Comparison of ENCODE assay signal across 1 cellular context in the genomic region with DNA sequence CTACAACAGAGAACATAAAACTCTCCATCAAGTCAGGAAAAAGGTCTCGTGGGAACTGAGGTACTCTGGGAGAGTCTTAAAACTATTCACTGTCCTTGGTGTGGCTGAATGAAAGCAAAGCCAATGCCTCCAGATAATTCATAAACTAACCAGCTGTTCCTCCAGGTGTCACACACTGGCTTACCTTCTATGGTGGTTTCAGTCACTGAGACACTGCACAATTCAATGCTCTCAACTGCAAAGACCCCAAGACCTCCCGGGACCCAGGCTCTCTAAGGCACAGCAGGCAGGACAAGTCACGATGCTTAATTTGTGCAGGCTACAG.
TF ChIP-seq lines count a peak whose summit lies in the region.

No MANE protein-coding gene starts in this region.

TF ChIP-seq in GM23338, 12 proteins besides CTCF, POLR2A, EP300 and RAD21 (continued from another document):
- TF ChIP-seq, protein P1, sequence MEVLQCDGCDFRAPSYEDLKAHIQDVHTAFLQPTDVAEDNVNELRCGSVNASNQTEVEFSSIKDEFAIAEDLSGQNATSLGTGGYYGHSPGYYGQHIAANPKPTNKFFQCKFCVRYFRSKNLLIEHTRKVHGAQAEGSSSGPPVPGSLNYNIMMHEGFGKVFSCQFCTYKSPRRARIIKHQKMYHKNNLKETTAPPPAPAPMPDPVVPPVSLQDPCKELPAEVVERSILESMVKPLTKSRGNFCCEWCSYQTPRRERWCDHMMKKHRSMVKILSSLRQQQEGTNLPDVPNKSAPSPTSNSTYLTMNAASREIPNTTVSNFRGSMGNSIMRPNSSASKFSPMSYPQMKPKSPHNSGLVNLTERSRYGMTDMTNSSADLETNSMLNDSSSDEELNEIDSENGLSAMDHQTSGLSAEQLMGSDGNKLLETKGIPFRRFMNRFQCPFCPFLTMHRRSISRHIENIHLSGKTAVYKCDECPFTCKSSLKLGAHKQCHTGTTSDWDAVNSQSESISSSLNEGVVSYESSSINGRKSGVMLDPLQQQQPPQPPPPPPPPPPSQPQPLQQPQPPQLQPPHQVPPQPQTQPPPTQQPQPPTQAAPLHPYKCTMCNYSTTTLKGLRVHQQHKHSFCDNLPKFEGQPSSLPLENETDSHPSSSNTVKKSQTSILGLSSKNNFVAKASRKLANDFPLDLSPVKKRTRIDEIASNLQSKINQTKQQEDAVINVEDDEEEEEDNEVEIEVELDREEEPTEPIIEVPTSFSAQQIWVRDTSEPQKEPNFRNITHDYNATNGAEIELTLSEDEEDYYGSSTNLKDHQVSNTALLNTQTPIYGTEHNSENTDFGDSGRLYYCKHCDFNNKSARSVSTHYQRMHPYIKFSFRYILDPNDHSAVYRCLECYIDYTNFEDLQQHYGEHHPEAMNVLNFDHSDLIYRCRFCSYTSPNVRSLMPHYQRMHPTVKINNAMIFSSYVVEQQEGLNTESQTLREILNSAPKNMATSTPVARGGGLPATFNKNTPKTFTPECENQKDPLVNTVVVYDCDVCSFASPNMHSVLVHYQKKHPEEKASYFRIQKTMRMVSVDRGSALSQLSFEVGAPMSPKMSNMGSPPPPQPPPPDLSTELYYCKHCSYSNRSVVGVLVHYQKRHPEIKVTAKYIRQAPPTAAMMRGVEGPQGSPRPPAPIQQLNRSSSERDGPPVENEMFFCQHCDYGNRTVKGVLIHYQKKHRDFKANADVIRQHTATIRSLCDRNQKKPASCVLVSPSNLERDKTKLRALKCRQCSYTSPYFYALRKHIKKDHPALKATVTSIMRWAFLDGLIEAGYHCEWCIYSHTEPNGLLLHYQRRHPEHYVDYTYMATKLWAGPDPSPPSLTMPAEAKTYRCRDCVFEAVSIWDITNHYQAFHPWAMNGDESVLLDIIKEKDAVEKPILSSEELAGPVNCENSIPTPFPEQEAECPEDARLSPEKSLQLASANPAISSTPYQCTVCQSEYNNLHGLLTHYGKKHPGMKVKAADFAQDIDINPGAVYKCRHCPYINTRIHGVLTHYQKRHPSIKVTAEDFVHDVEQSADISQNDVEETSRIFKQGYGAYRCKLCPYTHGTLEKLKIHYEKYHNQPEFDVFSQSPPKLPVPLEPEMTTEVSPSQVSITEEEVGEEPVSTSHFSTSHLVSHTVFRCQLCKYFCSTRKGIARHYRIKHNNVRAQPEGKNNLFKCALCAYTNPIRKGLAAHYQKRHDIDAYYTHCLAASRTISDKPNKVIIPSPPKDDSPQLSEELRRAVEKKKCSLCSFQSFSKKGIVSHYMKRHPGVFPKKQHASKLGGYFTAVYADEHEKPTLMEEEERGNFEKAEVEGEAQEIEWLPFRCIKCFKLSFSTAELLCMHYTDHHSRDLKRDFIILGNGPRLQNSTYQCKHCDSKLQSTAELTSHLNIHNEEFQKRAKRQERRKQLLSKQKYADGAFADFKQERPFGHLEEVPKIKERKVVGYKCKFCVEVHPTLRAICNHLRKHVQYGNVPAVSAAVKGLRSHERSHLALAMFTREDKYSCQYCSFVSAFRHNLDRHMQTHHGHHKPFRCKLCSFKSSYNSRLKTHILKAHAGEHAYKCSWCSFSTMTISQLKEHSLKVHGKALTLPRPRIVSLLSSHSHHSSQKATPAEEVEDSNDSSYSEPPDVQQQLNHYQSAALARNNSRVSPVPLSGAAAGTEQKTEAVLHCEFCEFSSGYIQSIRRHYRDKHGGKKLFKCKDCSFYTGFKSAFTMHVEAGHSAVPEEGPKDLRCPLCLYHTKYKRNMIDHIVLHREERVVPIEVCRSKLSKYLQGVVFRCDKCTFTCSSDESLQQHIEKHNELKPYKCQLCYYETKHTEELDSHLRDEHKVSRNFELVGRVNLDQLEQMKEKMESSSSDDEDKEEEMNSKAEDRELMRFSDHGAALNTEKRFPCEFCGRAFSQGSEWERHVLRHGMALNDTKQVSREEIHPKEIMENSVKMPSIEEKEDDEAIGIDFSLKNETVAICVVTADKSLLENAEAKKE (CRISPR knock-in tag; IDR thresholded peaks at IDR 0.05): no peak
- TF ChIP-seq, protein P2, sequence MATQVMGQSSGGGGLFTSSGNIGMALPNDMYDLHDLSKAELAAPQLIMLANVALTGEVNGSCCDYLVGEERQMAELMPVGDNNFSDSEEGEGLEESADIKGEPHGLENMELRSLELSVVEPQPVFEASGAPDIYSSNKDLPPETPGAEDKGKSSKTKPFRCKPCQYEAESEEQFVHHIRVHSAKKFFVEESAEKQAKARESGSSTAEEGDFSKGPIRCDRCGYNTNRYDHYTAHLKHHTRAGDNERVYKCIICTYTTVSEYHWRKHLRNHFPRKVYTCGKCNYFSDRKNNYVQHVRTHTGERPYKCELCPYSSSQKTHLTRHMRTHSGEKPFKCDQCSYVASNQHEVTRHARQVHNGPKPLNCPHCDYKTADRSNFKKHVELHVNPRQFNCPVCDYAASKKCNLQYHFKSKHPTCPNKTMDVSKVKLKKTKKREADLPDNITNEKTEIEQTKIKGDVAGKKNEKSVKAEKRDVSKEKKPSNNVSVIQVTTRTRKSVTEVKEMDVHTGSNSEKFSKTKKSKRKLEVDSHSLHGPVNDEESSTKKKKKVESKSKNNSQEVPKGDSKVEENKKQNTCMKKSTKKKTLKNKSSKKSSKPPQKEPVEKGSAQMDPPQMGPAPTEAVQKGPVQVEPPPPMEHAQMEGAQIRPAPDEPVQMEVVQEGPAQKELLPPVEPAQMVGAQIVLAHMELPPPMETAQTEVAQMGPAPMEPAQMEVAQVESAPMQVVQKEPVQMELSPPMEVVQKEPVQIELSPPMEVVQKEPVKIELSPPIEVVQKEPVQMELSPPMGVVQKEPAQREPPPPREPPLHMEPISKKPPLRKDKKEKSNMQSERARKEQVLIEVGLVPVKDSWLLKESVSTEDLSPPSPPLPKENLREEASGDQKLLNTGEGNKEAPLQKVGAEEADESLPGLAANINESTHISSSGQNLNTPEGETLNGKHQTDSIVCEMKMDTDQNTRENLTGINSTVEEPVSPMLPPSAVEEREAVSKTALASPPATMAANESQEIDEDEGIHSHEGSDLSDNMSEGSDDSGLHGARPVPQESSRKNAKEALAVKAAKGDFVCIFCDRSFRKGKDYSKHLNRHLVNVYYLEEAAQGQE (IDR thresholded peaks at IDR 0.05; ENCODE audit: unreplicated experiment): no peak
- TF ChIP-seq ZNF114 (CRISPR knock-in tag; IDR thresholded peaks at IDR 0.05): no peak
- TF ChIP-seq NANOG (IDR thresholded peaks at IDR 0.05; ENCODE audit: borderline replicate concordance): no peak
- TF ChIP-seq POLR2AphosphoS5 (IDR thresholded peaks at IDR 0.05; ENCODE audit: low read depth): no peak
- TF ChIP-seq, protein P3, sequence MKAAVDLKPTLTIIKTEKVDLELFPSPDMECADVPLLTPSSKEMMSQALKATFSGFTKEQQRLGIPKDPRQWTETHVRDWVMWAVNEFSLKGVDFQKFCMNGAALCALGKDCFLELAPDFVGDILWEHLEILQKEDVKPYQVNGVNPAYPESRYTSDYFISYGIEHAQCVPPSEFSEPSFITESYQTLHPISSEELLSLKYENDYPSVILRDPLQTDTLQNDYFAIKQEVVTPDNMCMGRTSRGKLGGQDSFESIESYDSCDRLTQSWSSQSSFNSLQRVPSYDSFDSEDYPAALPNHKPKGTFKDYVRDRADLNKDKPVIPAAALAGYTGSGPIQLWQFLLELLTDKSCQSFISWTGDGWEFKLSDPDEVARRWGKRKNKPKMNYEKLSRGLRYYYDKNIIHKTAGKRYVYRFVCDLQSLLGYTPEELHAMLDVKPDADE (IDR thresholded peaks at IDR 0.05): no peak
TF ChIP-seq in GM23338: peak in this region for 0.
